Comparison of ENCODE assay signal across 23 cellular contexts in the genomic region with DNA sequence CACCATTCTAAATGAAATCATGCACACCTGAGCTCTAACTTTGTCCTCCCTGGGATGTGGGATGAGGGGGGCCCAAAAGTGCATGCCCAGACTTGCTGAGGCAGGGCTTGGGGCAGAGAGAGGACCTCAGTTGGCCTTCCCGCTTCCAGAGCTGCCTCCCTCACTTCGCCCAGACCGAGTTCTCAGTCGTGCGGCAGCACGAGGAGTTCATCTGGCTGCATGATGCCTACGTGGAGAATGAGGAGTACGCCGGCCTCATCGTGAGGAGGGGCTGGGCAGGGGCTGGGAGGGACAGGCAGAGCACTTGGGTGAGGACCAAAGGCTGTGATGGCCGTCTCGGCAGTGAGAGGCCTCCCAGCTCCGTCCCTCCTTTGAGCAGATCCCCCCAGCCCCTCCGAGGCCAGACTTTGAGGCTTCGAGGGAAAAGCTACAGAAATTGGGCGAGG. TPM values are rescaled to one million over a fixed set of nuclear protein-coding genes. Genes with fewer than 3 reads are reported as not detected.
DNase-seq lines count a peak whose midpoint lies in the region; ATAC-seq and TF ChIP-seq lines count a peak whose summit lies in the region.
"Had no signal": no experiment of that assay in that cellular context is flagged by ENCODE, and none has a peak within 500 bp of the region (broad histone marks: within the 10 kb centered on the region; RNA-seq: fewer than 3 reads in every experiment).

No MANE protein-coding gene starts in this region.

- intact Hi-C loops in upper lobe of right lung (cut with DNase I): no loop called here
- intact Hi-C loops in left colon (cut with DNase I, micrococcal nuclease): no loop called here

- no peak for DNase-seq in stimulated activated naive CD8-positive, alpha-beta T cell treated with anti-CD3 and anti-CD28 coated beads, Interleukin-15, amount 100 ng/mL, for 72 hours
- DNase-seq in stimulated activated naive CD8-positive, alpha-beta T cell treated with anti-CD3 and anti-CD28 coated beads, Interleukin-15, Interleukin-2, amounts not matched to agents 100 U/mL and 50 U/mL, for 24 hours: no peak
- DNase-seq in SK-N-SH: peak; percentile 37
- peak; percentile 70 for DNase-seq in islet precursor cell
- peak; percentile 67 for DNase-seq in upper lobe of right lung
- no peak for DNase-seq in left colon
- no peak for DNase-seq in hypothalamus (lab: John Stamatoyannopoulos, UW)
- DNase-seq: activated naive CD4-positive, alpha-beta T cell treated with anti-CD3 and anti-CD28 coated beads for 36 hours; amniotic stem cell; GDM1; glutamatergic neuron; HCEC 1CT; left ventricle myocardium superior; NCI-H1930; NCI-H226; NCI-H774; nephron progenitor cell had no signal

- TF ChIP-seq RAD21 in SK-N-SH (IDR thresholded peaks at IDR 0.05; ENCODE audit: low read length): no peak

- POLR2A ChIA-PET in SK-N-SH (lab: Yijun Ruan, JAX): interaction anchor here (0.6 to 2.7 kb wide), 5 partner anchors 10 to 235 kb away, joined by 3 to 13 read pairs (median 3); a partner anchor contains a TSS

- peak; percentile 26 for ATAC-seq in stimulated activated naive CD8-positive, alpha-beta T cell treated with anti-CD3 and anti-CD28 coated beads, Interleukin-15, amount 100 ng/mL, for 72 hours
- ATAC-seq in stimulated activated naive CD8-positive, alpha-beta T cell treated with anti-CD3 and anti-CD28 coated beads, Interleukin-15, Interleukin-2, amounts not matched to agents 100 U/mL and 50 U/mL, for 24 hours: no peak
- no peak for ATAC-seq in upper lobe of right lung
- no peak for ATAC-seq in HG03520 (IDR thresholded peaks at IDR 0.05; ENCODE audit: unreplicated experiment)
- no peak for ATAC-seq in left colon
- ATAC-seq: left ventricle myocardium superior had no signal

- peak overlapping the region in 1 of 2 donors; percentile 31 for H3K4me3 Mint-ChIP-seq in stimulated activated naive CD8-positive, alpha-beta T cell treated with anti-CD3 and anti-CD28 coated beads, Interleukin-15, amount 100 ng/mL, for 72 hours
- H3K4me3 Mint-ChIP-seq: activated naive CD4-positive, alpha-beta T cell treated with anti-CD3 and anti-CD28 coated beads for 36 hours; nephron progenitor cell; T-helper 1 cell treated with Interleukin-12 subunit alpha and Interleukin-12 subunit beta and Interleukin-4 antibody, amounts not matched to agents 30 μg/mL and 1 μg/mL, for 36 hours had no signal

- H3K36me3 ChIP-seq in SK-N-SH (replicated peaks in 1 of 2; ENCODE audit: control insufficient read depth in 1 of 2, insufficient read depth in 2 of 2, low read length in 1 of 2) (peaks cover 25 to 36% of the 10 kb centered on the region in 2 experiments), upper lobe of right lung (peaks cover 33% of the 10 kb centered on the region)

- CTCF ChIA-PET in SK-N-SH (lab: Yijun Ruan, JAX): interaction anchor here (1.0 to 5.3 kb wide), 9 partner anchors 11 to 138 kb away, joined by 3 to 30 read pairs (median 4); a partner anchor contains a TSS

- H3K4me1 ChIP-seq in SK-N-SH (ENCODE audit: control insufficient read depth in 1 of 2, insufficient read depth in 2 of 2, low read depth in 1 of 2, low read length in 1 of 2) (peaks cover 0 to 7% of the 10 kb centered on the region in 2 experiments; a peak in 1 of 4 replicates), upper lobe of right lung (no peaks in the 10 kb centered on the region)
- H3K4me1 ChIP-seq: prostate gland had no signal

- no peak overlapping the region for H3K9ac ChIP-seq in SK-N-SH

- no peak overlapping the region for H3K4me2 ChIP-seq in SK-N-SH

- H3K27ac ChIP-seq in SK-N-SH (ENCODE audit: low read depth in 2 of 2, low read length in 1 of 2) (no peak overlapping the region), upper lobe of right lung (no peak overlapping the region)
- H3K27ac ChIP-seq: prostate gland, thoracic aorta had no signal

- H3K27ac Mint-ChIP-seq in stimulated activated naive CD8-positive, alpha-beta T cell treated with anti-CD3 and anti-CD28 coated beads, Interleukin-15, amount 100 ng/mL, for 72 hours: peak overlapping the region in 1 of 2 donors; percentile 89
- H3K27ac Mint-ChIP-seq: activated naive CD4-positive, alpha-beta T cell treated with anti-CD3 and anti-CD28 coated beads for 36 hours; T-helper 1 cell treated with Interleukin-12 subunit alpha and Interleukin-12 subunit beta and Interleukin-4 antibody, amounts not matched to agents 30 μg/mL and 1 μg/mL, for 36 hours had no signal

- H2AFZ ChIP-seq in SK-N-SH (ENCODE audit: low read depth): no peak overlapping the region

- H3K27me3 Mint-ChIP-seq in stimulated activated naive CD8-positive, alpha-beta T cell treated with anti-CD3 and anti-CD28 coated beads, Interleukin-15, amount 100 ng/mL, for 72 hours: no peaks in the 10 kb centered on the region

- H3K27me3 ChIP-seq in SK-N-SH (ENCODE audit: insufficient read depth) (no peaks in the 10 kb centered on the region), upper lobe of right lung (no peaks in the 10 kb centered on the region)

- H3K9me3 Mint-ChIP-seq in stimulated activated naive CD8-positive, alpha-beta T cell treated with anti-CD3 and anti-CD28 coated beads, Interleukin-15, amount 100 ng/mL, for 72 hours: peaks cover 0 to 9% of the 10 kb centered on the region in 2 donors

- TF ChIP-seq CTCF in SK-N-SH (IDR thresholded peaks at IDR 0.05) (no peak), upper lobe of right lung (IDR thresholded peaks at IDR 0.05) (no peak)

- no peak for TF ChIP-seq EP300 in SK-N-SH (IDR thresholded peaks at IDR 0.05; ENCODE audit: borderline replicate concordance in 1 of 2, low read depth in 1 of 2, low read length in 1 of 2)

- peaks cover 13% of the 10 kb centered on the region for H3K79me2 ChIP-seq in SK-N-SH (ENCODE audit: insufficient read depth)

- H3K9me2 ChIP-seq in SK-N-SH: no peaks in the 10 kb centered on the region

- peaks cover 25% of the 10 kb centered on the region for H3K4me1 Mint-ChIP-seq in stimulated activated naive CD8-positive, alpha-beta T cell treated with anti-CD3 and anti-CD28 coated beads, Interleukin-15, amount 100 ng/mL, for 72 hours

- WGBS in SK-N-SH (ENCODE audit: low lambda C conversion rate): 73% methylated on average over 15 of the region's 16 CpGs

- H3K9me3 ChIP-seq in SK-N-SH (no peaks in the 10 kb centered on the region), upper lobe of right lung (no peaks in the 10 kb centered on the region)
- H3K9me3 ChIP-seq: prostate gland, thoracic aorta had no signal

- peaks cover 47% of the 10 kb centered on the region for H3F3A ChIP-seq in SK-N-SH (replicated peaks; ENCODE audit: insufficient read depth)

- H3K4me3 ChIP-seq in SK-N-SH (ENCODE audit: low read depth in 2 of 2, low read length in 1 of 2) (no peak overlapping the region), upper lobe of right lung (no peak overlapping the region)
- H3K4me3 ChIP-seq: prostate gland, thoracic aorta had no signal

- H4K20me1 ChIP-seq in SK-N-SH (ENCODE audit: insufficient read depth): peaks cover 28% of the 10 kb centered on the region

TF ChIP-seq in SK-N-SH, 30 proteins besides CTCF, POLR2A, EP300 and RAD21 (continues in another document):
- TF ChIP-seq RFX5 (IDR thresholded peaks at IDR 0.05; ENCODE audit: low read length): no peak
- TF ChIP-seq, protein P1, sequence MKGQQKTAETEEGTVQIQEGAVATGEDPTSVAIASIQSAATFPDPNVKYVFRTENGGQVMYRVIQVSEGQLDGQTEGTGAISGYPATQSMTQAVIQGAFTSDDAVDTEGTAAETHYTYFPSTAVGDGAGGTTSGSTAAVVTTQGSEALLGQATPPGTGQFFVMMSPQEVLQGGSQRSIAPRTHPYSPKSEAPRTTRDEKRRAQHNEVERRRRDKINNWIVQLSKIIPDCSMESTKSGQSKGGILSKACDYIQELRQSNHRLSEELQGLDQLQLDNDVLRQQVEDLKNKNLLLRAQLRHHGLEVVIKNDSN (IDR thresholded peaks at IDR 0.05; ENCODE audit: borderline replicate concordance, low read depth): no peak
- TF ChIP-seq TEAD4 (IDR thresholded peaks at IDR 0.05; ENCODE audit: borderline replicate concordance, insufficient read depth): no peak
- no peak for TF ChIP-seq RCOR1 (IDR thresholded peaks at IDR 0.05; ENCODE audit: low read length)
- TF ChIP-seq, protein P2, sequence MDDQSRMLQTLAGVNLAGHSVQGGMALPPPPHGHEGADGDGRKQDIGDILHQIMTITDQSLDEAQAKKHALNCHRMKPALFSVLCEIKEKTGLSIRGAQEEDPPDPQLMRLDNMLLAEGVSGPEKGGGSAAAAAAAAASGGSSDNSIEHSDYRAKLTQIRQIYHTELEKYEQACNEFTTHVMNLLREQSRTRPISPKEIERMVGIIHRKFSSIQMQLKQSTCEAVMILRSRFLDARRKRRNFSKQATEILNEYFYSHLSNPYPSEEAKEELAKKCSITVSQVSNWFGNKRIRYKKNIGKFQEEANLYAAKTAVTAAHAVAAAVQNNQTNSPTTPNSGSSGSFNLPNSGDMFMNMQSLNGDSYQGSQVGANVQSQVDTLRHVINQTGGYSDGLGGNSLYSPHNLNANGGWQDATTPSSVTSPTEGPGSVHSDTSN (IDR thresholded peaks at IDR 0.05): no peak
- no peak for TF ChIP-seq FOSL2 (IDR thresholded peaks at IDR 0.05; ENCODE audit: borderline replicate concordance, low read depth)
- no peak for TF ChIP-seq EZH2phosphoT487 (IDR thresholded peaks at IDR 0.05; ENCODE audit: borderline replicate concordance, low read depth)
- TF ChIP-seq YY1 (IDR thresholded peaks at IDR 0.05; ENCODE audit: low read depth): no peak

RNA-seq across cellular contexts. Expression of a gene that starts 8.2 kb away (rescaled TPM):
- 2,761 and 4,252 TPM in 2 replicates for polyA plus RNA-seq in SK-N-SH (2012; rRNA removed)
- polyA plus RNA-seq in SK-N-SH (2012; cell fraction: cytosol; rRNA removed): 2,515 and 2,544 TPM in 2 replicates
- 1,901 and 2,978 TPM in 2 replicates for polyA plus RNA-seq in SK-N-SH (2012; cell fraction: nucleus; rRNA removed)
- total RNA-seq in upper lobe of right lung (608 TPM), left colon (1,000 to 10,000 TPM; 1,740 to 2,016 TPM)

RNA-seq across cellular contexts. Expression of a gene that starts 10.4 kb away (rescaled TPM):
- polyA plus RNA-seq in SK-N-SH (2012; rRNA removed): 39.7 and 58.2 TPM in 2 replicates
- 20.4 and 26.8 TPM in 2 replicates for polyA plus RNA-seq in SK-N-SH (2012; cell fraction: cytosol; rRNA removed)
- polyA plus RNA-seq in SK-N-SH (2012; cell fraction: nucleus; rRNA removed): 309 and 491 TPM in 2 replicates
- 49.4 TPM for total RNA-seq in upper lobe of right lung
- total RNA-seq in left colon: 10 to 100 TPM; 55.7 to 63.4 TPM

RNA-seq across cellular contexts. Expression of a gene that starts 16.0 kb away (rescaled TPM):
- polyA plus RNA-seq in SK-N-SH (2012; rRNA removed): 0.81 and 1.0 TPM in 2 replicates
- 0.39 and 0.58 TPM in 2 replicates for polyA plus RNA-seq in SK-N-SH (2012; cell fraction: cytosol; rRNA removed)
- 5.2 and 6.4 TPM in 2 replicates for polyA plus RNA-seq in SK-N-SH (2012; cell fraction: nucleus; rRNA removed)
- not detected for total RNA-seq in upper lobe of right lung
- total RNA-seq in left colon: 1 to 10 TPM; 1.6 to 3.8 TPM
- total RNA-seq: HT1080, left ventricle myocardium superior, mononuclear cell had no signal

RNA-seq across cellular contexts. Expression of a gene that starts 22.8 kb away (rescaled TPM):
- 194 and 203 TPM in 2 replicates for polyA plus RNA-seq in SK-N-SH (2012; rRNA removed)
- polyA plus RNA-seq in SK-N-SH (2012; cell fraction: cytosol; rRNA removed): 81.0 and 118 TPM in 2 replicates
- 444 and 585 TPM in 2 replicates for polyA plus RNA-seq in SK-N-SH (2012; cell fraction: nucleus; rRNA removed)
- total RNA-seq in upper lobe of right lung (62.0 TPM), left colon (10 to 100 TPM in 1 of 2 donors, 1 to 10 TPM in 1; 4.5 to 21.4 TPM)

RNA-seq across cellular contexts. Expression of a gene that starts 29.8 kb away (rescaled TPM):
- polyA plus RNA-seq in SK-N-SH (2012; rRNA removed): 0.49 and 0.68 TPM in 2 replicates
- 0.22 and 0.29 TPM in 2 replicates for polyA plus RNA-seq in SK-N-SH (2012; cell fraction: cytosol; rRNA removed)
- 0.59 and 0.62 TPM in 2 replicates for polyA plus RNA-seq in SK-N-SH (2012; cell fraction: nucleus; rRNA removed)
- total RNA-seq in upper lobe of right lung (17.2 TPM), left colon (1 to 10 TPM; 1.5 to 2.4 TPM)

Comparison
In these comparisons a context has a peak if more than half of its experiments do, and no peak if none do; other contexts are left out.
1. DNase-seq: peak in SK-N-SH (single experiment), islet precursor cell (single experiment) and upper lobe of right lung (single experiment); none in stimulated activated naive CD8-positive, alpha-beta T cell treated with anti-CD3 and anti-CD28 coated beads, Interleukin-15, amount 100 ng/mL, for 72 hours (0 of 2), stimulated activated naive CD8-positive, alpha-beta T cell treated with anti-CD3 and anti-CD28 coated beads, Interleukin-15, Interleukin-2, amounts not matched to agents 100 U/mL and 50 U/mL, for 24 hours (single experiment), left colon (0 of 2) and hypothalamus (0 of 51).